ENCODE assay signal across 15 cellular contexts in genomic region chr19:51810228-51810627, GRCh38. TPM values are rescaled to one million over a fixed set of nuclear protein-coding genes. Genes with fewer than 3 reads are reported as not detected.
DNase-seq lines count a peak whose midpoint lies in the region; FAIRE-seq and TF ChIP-seq lines count a peak whose summit lies in the region.
"Had no signal": no experiment of that assay in that cellular context is flagged by ENCODE, and none has a peak within 500 bp of the region (broad histone marks: within the 10 kb centered on the region; RNA-seq: fewer than 3 reads in every experiment).

No MANE protein-coding gene starts in this region.

- TF ChIP-seq RAD21 in SK-N-SH (IDR thresholded peaks at IDR 0.05; ENCODE audit: low read length): no peak

- H3K4me3 ChIP-seq in Jurkat, Clone E6-1 (ENCODE audit: low read length): no peak overlapping the region
- no peak overlapping the region for H3K4me3 ChIP-seq in SK-N-SH (ENCODE audit: low read depth in 2 of 2, low read length in 1 of 2)
- no peak overlapping the region for H3K4me3 ChIP-seq in keratinocyte (ENCODE audit: control insufficient read depth in 2 of 3, extremely low read depth in 1 of 3, insufficient read depth in 2 of 3, low read depth in 1 of 3, low read length in 3 of 3)
- H3K4me3 ChIP-seq: gastrocnemius medialis, tibial artery had no signal

- no peaks in the 10 kb centered on the region for H3K36me3 ChIP-seq in SK-N-SH (replicated peaks in 1 of 2; ENCODE audit: control insufficient read depth in 1 of 2, insufficient read depth in 2 of 2, low read length in 1 of 2)
- no peaks in the 10 kb centered on the region for H3K36me3 ChIP-seq in keratinocyte (ENCODE audit: control insufficient read depth in 2 of 2, extremely low read depth in 1 of 2, insufficient read depth in 2 of 2, low read length in 2 of 2)
- H3K36me3 ChIP-seq: gastrocnemius medialis, tibial artery had no signal

- no peaks in the 10 kb centered on the region; the same call in 1 of the 2 replicates for H3K27me3 ChIP-seq in SK-N-SH (ENCODE audit: insufficient read depth)
- no peaks in the 10 kb centered on the region for H3K27me3 ChIP-seq in keratinocyte (ENCODE audit: control insufficient read depth, extremely low read depth, insufficient read depth, low read length)
- H3K27me3 ChIP-seq: gastrocnemius medialis, tibial artery had no signal

- peak; percentile 3 for DNase-seq in DMS 273 (lab: John Stamatoyannopoulos, UW; ENCODE audit: unreplicated experiment)
- no peak for DNase-seq in DMS 273 treated with DMSO at 0.1 percent for 48 hours (lab: John Stamatoyannopoulos, UW)
- DNase-seq in Jurkat, Clone E6-1 (ENCODE audit: low read depth, low spot score): peak; percentile 86
- DNase-seq in SK-N-SH: no peak
- DNase-seq in keratinocyte (ENCODE audit: low read depth, low spot score): no peak
- DNase-seq in NCI-H1930 (lab: John Stamatoyannopoulos, UW): no peak
- no peak for DNase-seq in SKM-1 (lab: John Stamatoyannopoulos, UW; ENCODE audit: unreplicated experiment)
- no peak for DNase-seq in GF-D8 (lab: John Stamatoyannopoulos, UW)
- DNase-seq: 8988T; activated CD8-positive, alpha-beta memory T cell treated with anti-CD3 and anti-CD28 coated beads, Interleukin-2, amount 50 U/mL, for 4 hours; NCI-H146; nephron progenitor cell had no signal

- H3K9me3 ChIP-seq in SK-N-SH (no peaks in the 10 kb centered on the region), keratinocyte (ENCODE audit: control insufficient read depth, low read depth, low read length) (no peaks in the 10 kb centered on the region)
- H3K9me3 ChIP-seq: gastrocnemius medialis, tibial artery had no signal

- peaks cover 21% of the 10 kb centered on the region for H3F3A ChIP-seq in SK-N-SH (replicated peaks; ENCODE audit: insufficient read depth)

- FAIRE-seq in keratinocyte (lab: Jason Lieb, UNC): no peak
- FAIRE-seq: TTC549 had no signal

- TF ChIP-seq CTCF in SK-N-SH (IDR thresholded peaks at IDR 0.05) (peak; percentile 62), keratinocyte (optimal IDR thresholded peaks at IDR 0.05 in 1 of 3, IDR thresholded peaks at IDR 0.05 in 1 of 3, conservative IDR thresholded peaks at IDR 0.05 in 1 of 3; ENCODE audit: extremely low read depth in 1 of 3, insufficient read depth in 2 of 3, low read length in 3 of 3) (peak; percentile 3 to 31 (median 10))

- no peak overlapping the region for H3K9ac ChIP-seq in SK-N-SH
- H3K9ac ChIP-seq in keratinocyte (ENCODE audit: control insufficient read depth, extremely low read depth, insufficient read depth, low read length): no peak overlapping the region

- no peak for TF ChIP-seq EP300 in SK-N-SH (IDR thresholded peaks at IDR 0.05; ENCODE audit: borderline replicate concordance in 1 of 2, low read depth in 1 of 2, low read length in 1 of 2)

- H3K4me1 ChIP-seq in SK-N-SH (ENCODE audit: control insufficient read depth in 1 of 2, insufficient read depth in 2 of 2, low read depth in 1 of 2, low read length in 1 of 2): peaks cover 0 to 38% of the 10 kb centered on the region in 2 experiments; a peak in 2 of 4 replicates
- H3K4me1 ChIP-seq in keratinocyte (ENCODE audit: control insufficient read depth, extremely low read depth, insufficient read depth, low read length): peaks cover 17% of the 10 kb centered on the region
- H3K4me1 ChIP-seq: gastrocnemius medialis, tibial artery had no signal

- POLR2A ChIA-PET in SK-N-SH (lab: Yijun Ruan, JAX): no interaction called here

- H2AFZ ChIP-seq in SK-N-SH (ENCODE audit: low read depth) (no peak overlapping the region), keratinocyte (ENCODE audit: control insufficient read depth, low read length) (no peak overlapping the region)

- H3K27ac ChIP-seq in SK-N-SH (ENCODE audit: low read depth in 2 of 2, low read length in 1 of 2) (no peak overlapping the region), keratinocyte (ENCODE audit: control insufficient read depth, insufficient read depth, low read length) (no peak overlapping the region)
- H3K27ac ChIP-seq: gastrocnemius medialis, tibial artery had no signal

- no peaks in the 10 kb centered on the region for H3K9me2 ChIP-seq in SK-N-SH

- no peaks in the 10 kb centered on the region for H3K9me1 ChIP-seq in keratinocyte (ENCODE audit: control insufficient read depth, extremely low read depth, insufficient read depth, low read length)

- CTCF ChIA-PET in SK-N-SH (lab: Yijun Ruan, JAX): interaction anchor here (2.9 kb wide), 1 partner anchor 32 kb away, joined by 11 read pairs; no protein-coding TSS in a partner anchor

- no peak overlapping the region for H3K4me2 ChIP-seq in SK-N-SH
- H3K4me2 ChIP-seq in keratinocyte (ENCODE audit: control insufficient read depth, extremely low read depth, insufficient read depth, low read depth, low read length): no peak overlapping the region

- dilution Hi-C loops in keratinocyte (cut with MboI; ENCODE audit: extremely low pct_ligation_motif_present, low sequenced_read_pairs): no loop called here

- no peaks in the 10 kb centered on the region for H4K20me1 ChIP-seq in SK-N-SH (ENCODE audit: insufficient read depth)
- no peaks in the 10 kb centered on the region for H4K20me1 ChIP-seq in keratinocyte (ENCODE audit: control insufficient read depth, extremely low read depth, insufficient read depth, low read length)

- WGBS in SK-N-SH (ENCODE audit: low lambda C conversion rate): 3% methylated on average over 7 of the region's 7 CpGs

- H3K79me2 ChIP-seq in SK-N-SH (ENCODE audit: insufficient read depth): no peaks in the 10 kb centered on the region
- H3K79me2 ChIP-seq in keratinocyte (ENCODE audit: control insufficient read depth, insufficient read depth, low read length): no peaks in the 10 kb centered on the region

TF ChIP-seq in SK-N-SH, 30 proteins besides CTCF, POLR2A, EP300 and RAD21 (continues in another document):
- TF ChIP-seq TEAD4 (IDR thresholded peaks at IDR 0.05; ENCODE audit: borderline replicate concordance, insufficient read depth) (no peak), FOXJ3 (CRISPR knock-in tag; IDR thresholded peaks at IDR 0.05) (no peak), IRF3 (IDR thresholded peaks at IDR 0.05; ENCODE audit: low read depth, low read length) (no peak), NFIC (IDR thresholded peaks at IDR 0.05; ENCODE audit: borderline replicate concordance) (no peak)

RNA-seq across cellular contexts. Expression of gene FPR3, which starts 15.3 kb away (rescaled TPM):
- polyA plus RNA-seq in Jurkat, Clone E6-1 (2012; ENCODE audit: insufficient read depth, insufficient read length): not detected
- 0.02 and 0.05 TPM in 2 replicates for polyA plus RNA-seq in SK-N-SH (2012; rRNA removed)
- 0.08 TPM in 1 of 2 replicates, not detected in the other for polyA plus RNA-seq in SK-N-SH (2012; cell fraction: cytosol; rRNA removed)
- 0.06 TPM in 2 replicates for polyA plus RNA-seq in SK-N-SH (2012; cell fraction: nucleus; rRNA removed)
- not detected in 3 replicates for polyA plus RNA-seq in keratinocyte
- polyA plus RNA-seq in keratinocyte (2011; ENCODE audit: low read depth): not detected
- polyA plus RNA-seq in keratinocyte (2011; cell fraction: cytosol; rRNA removed): not detected in 2 replicates
- polyA plus RNA-seq in keratinocyte (2011; cell fraction: nucleus; rRNA removed): not detected in 2 replicates
- not detected in 2 replicates for polyA plus RNA-seq in keratinocyte (2012; ENCODE audit: low replicate concordance)
- polyA minus RNA-seq in keratinocyte: not detected in 3 replicates
- polyA minus RNA-seq in keratinocyte (2011; cell fraction: cytosol; rRNA and poly(A)+ RNA removed): not detected
- polyA minus RNA-seq in keratinocyte (2011; cell fraction: nucleus; rRNA and poly(A)+ RNA removed): not detected in 2 replicates

RNA-seq across cellular contexts. Expression of gene FPR2, which starts 49.2 kb away (rescaled TPM):
- polyA plus RNA-seq in Jurkat, Clone E6-1 (2012; ENCODE audit: insufficient read depth, insufficient read length): not detected
- polyA plus RNA-seq in SK-N-SH (2012; rRNA removed) (not detected in 2 replicates), keratinocyte (0.03 to 0.06 TPM (median 0.05 TPM) in 3 replicates)
- polyA plus RNA-seq in SK-N-SH (2012; cell fraction: cytosol; rRNA removed): not detected in 2 replicates
- polyA plus RNA-seq in SK-N-SH (2012; cell fraction: nucleus; rRNA removed): not detected in 2 replicates
- not detected for polyA plus RNA-seq in keratinocyte (2011; ENCODE audit: low read depth)
- 0.08 TPM in 1 of 2 replicates, not detected in the other for polyA plus RNA-seq in keratinocyte (2011; cell fraction: cytosol; rRNA removed)
- polyA plus RNA-seq in keratinocyte (2011; cell fraction: nucleus; rRNA removed): 0.13 TPM in 1 of 2 replicates, not detected in the other
- not detected in 2 replicates for polyA plus RNA-seq in keratinocyte (2012; ENCODE audit: low replicate concordance)
- polyA minus RNA-seq in keratinocyte: 0.32 TPM in 1 of 3 replicates, not detected in the others
- not detected for polyA minus RNA-seq in keratinocyte (2011; cell fraction: cytosol; rRNA and poly(A)+ RNA removed)
- not detected in 2 replicates for polyA minus RNA-seq in keratinocyte (2011; cell fraction: nucleus; rRNA and poly(A)+ RNA removed)

RNA-seq across cellular contexts. Expression of gene FPR1, which starts 58.5 kb away (rescaled TPM):
- polyA plus RNA-seq in Jurkat, Clone E6-1 (2012; ENCODE audit: insufficient read depth, insufficient read length): not detected
- polyA plus RNA-seq in SK-N-SH (2012; rRNA removed) (0.03 TPM in 1 of 2 replicates, not detected in the other), keratinocyte (2.4 to 7.7 TPM (median 3.0 TPM) in 3 replicates)
- polyA plus RNA-seq in SK-N-SH (2012; cell fraction: cytosol; rRNA removed): not detected in 2 replicates
- polyA plus RNA-seq in SK-N-SH (2012; cell fraction: nucleus; rRNA removed): 0.08 TPM in 1 of 2 replicates, not detected in the other
- not detected for polyA plus RNA-seq in keratinocyte (2011; ENCODE audit: low read depth)
- 2.2 and 2.7 TPM in 2 replicates for polyA plus RNA-seq in keratinocyte (2011; cell fraction: cytosol; rRNA removed)
- 5.7 and 6.5 TPM in 2 replicates for polyA plus RNA-seq in keratinocyte (2011; cell fraction: nucleus; rRNA removed)
- 0.51 and 1.2 TPM in 2 replicates for polyA plus RNA-seq in keratinocyte (2012; ENCODE audit: low replicate concordance)
- 3.3 to 23.2 TPM (median 6.4 TPM) in 3 replicates for polyA minus RNA-seq in keratinocyte
- polyA minus RNA-seq in keratinocyte (2011; cell fraction: cytosol; rRNA and poly(A)+ RNA removed): not detected
- polyA minus RNA-seq in keratinocyte (2011; cell fraction: nucleus; rRNA and poly(A)+ RNA removed): 3.3 and 3.6 TPM in 2 replicates

Comparison
In these comparisons a context has a peak if more than half of its experiments do, and no peak if none do; other contexts are left out.
1. DNase-seq: peak in DMS 273 (single experiment) and Jurkat, Clone E6-1 (single experiment); none in DMS 273 treated with DMSO at 0.1 percent for 48 hours (single experiment), SK-N-SH (single experiment), keratinocyte (single experiment), NCI-H1930 (0 of 2), SKM-1 (single experiment) and GF-D8 (single experiment).